ENCODE assay signal across 26 cellular contexts in genomic region chr5:174420651-174421407, GRCh38.
"Had no signal": no experiment of that assay in that cellular context is flagged by ENCODE, and none has a peak within 500 bp of the region (broad histone marks: within the 10 kb centered on the region; RNA-seq: fewer than 3 reads in every experiment).

No MANE protein-coding gene starts in this region.

- H3K36me3 ChIP-seq: left ventricle myocardium inferior, neural progenitor cell, neutrophil, right atrium auricular region, right lobe of liver, stomach, thyroid gland, transverse colon, upper lobe of right lung had no signal

- H3K4me1 ChIP-seq: thyroid gland had no signal

- H3K9me3 ChIP-seq: left ventricle myocardium inferior, neutrophil, right atrium auricular region, right lobe of liver, stomach, testis, thyroid gland, transverse colon, upper lobe of right lung had no signal

- H3K4me3 Mint-ChIP-seq: mesothelial cell of epicardium; natural killer cell; stimulated activated naive B cell treated with anti-CD40 and anti-IgM and Interleukin-4, amounts not matched to agents 10 μg/mL and 1 μg/mL and 100 μg/mL, for 72 hours had no signal

- H3K4me2 ChIP-seq: hepatocyte, neural progenitor cell had no signal

- DNase-seq: left ventricle myocardium inferior; mesendoderm; naive B cell; natural killer cell; nephron progenitor cell; occipital lobe; right lobe of liver; stimulated activated CD4-positive, alpha-beta T cell treated with anti-CD3 and anti-CD28 coated beads, Interleukin-12 subunit alpha, Interleukin-12 subunit beta, amount 100 ng/mL, for 4 hours; stimulated activated CD4-positive, alpha-beta T cell treated with anti-CD3 and anti-CD28 coated beads, Interleukin-15, amount 100 ng/mL, for 24 hours; stimulated activated CD4-positive, alpha-beta T cell treated with anti-CD3 and anti-CD28 coated beads, Interleukin-2, amount 100 ng/mL, for 24 hours; stimulated activated CD4-positive, alpha-beta T cell treated with anti-CD3 and anti-CD28 coated beads, Interleukin-4, amount 100 ng/mL, for 1 hour; stimulated activated naive B cell treated with anti-CD40 and anti-IgM and Interleukin-4, amounts not matched to agents 10 μg/mL and 1 μg/mL and 100 μg/mL, for 72 hours; stimulated activated naive CD8-positive, alpha-beta T cell treated with anti-CD3 and anti-CD28 coated beads, Interleukin-15, Interleukin-2, amounts not matched to agents 100 U/mL and 50 U/mL, for 24 hours; stomach; testis; thyroid gland; transverse colon; upper lobe of right lung had no signal

- H3K9me3 Mint-ChIP-seq: mesothelial cell of epicardium, natural killer cell, neural progenitor cell had no signal

- ATAC-seq: natural killer cell; right lobe of liver; stimulated activated naive B cell treated with anti-CD40 and anti-IgM and Interleukin-4, amounts not matched to agents 10 μg/mL and 1 μg/mL and 100 μg/mL, for 72 hours; stimulated activated naive CD8-positive, alpha-beta T cell treated with anti-CD3 and anti-CD28 coated beads, Interleukin-15, Interleukin-2, amounts not matched to agents 100 U/mL and 50 U/mL, for 24 hours; upper lobe of right lung had no signal

- H3K27ac ChIP-seq: hepatocyte, left ventricle myocardium inferior, neural progenitor cell, neutrophil, right atrium auricular region, right lobe of liver, skin epidermis, stomach, testis, thyroid gland, transverse colon, upper lobe of right lung had no signal

- H3K4me3 ChIP-seq: hepatocyte, left ventricle myocardium inferior, lung, neural progenitor cell, right atrium auricular region, right lobe of liver, skin epidermis, stomach, testis, thyroid gland, transverse colon, upper lobe of right lung had no signal

- H3K27me3 ChIP-seq: hepatocyte, neural progenitor cell, right atrium auricular region, right lobe of liver, testis, thyroid gland, upper lobe of right lung had no signal

- H3K36me3 Mint-ChIP-seq: mesothelial cell of epicardium; naive B cell; natural killer cell; neural progenitor cell; stimulated activated naive B cell treated with anti-CD40 and anti-IgM and Interleukin-4, amounts not matched to agents 10 μg/mL and 1 μg/mL and 100 μg/mL, for 72 hours had no signal

- H2AFZ ChIP-seq: hepatocyte, neural progenitor cell had no signal

- H3K79me2 ChIP-seq: hepatocyte had no signal

- H3K9ac ChIP-seq: neural progenitor cell had no signal

- H3K27ac Mint-ChIP-seq: natural killer cell; nephron progenitor cell; neural progenitor cell; progenitor cell of endocrine pancreas; stimulated activated naive B cell treated with anti-CD40 and anti-IgM and Interleukin-4, amounts not matched to agents 10 μg/mL and 1 μg/mL and 100 μg/mL, for 72 hours had no signal
